15 cellular contexts compared by ENCODE assay signal in the genomic region with DNA sequence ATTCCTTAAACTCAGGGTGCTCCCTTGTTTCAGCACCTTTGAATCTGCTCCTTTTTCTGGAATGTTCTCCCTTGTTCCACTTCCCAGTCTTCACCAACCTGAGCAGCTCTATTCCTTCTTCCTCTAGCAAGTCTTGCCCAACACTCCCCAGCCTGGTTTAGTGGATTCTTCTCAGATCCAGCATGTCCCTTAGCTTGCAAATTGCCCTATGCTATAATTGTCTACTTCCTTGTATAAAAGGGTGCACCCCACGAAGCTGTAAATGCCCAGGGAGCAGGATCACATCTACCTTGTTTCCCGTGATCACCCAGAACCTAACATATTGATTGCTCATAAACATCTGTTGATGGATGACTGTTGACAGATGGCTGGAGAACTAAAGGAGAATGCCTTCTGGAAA.
DNase-seq lines count a peak whose midpoint lies in the region; ATAC-seq, FAIRE-seq and TF ChIP-seq lines count a peak whose summit lies in the region.
"Had no signal": no experiment of that assay in that cellular context is flagged by ENCODE, and none has a peak within 500 bp of the region (broad histone marks: within the 10 kb centered on the region; RNA-seq: fewer than 3 reads in every experiment).

No MANE protein-coding gene starts in this region.

- POLR2A ChIA-PET in IMR-90 (lab: Charles Lee; ENCODE audit: unreplicated experiment): no interaction called here

- peak overlapping the region; percentile 33; the same call in 1 of the 2 replicates for H2AK5ac ChIP-seq in IMR-90 (ENCODE audit: low read depth, low read length)

- H3K56ac ChIP-seq in IMR-90 (ENCODE audit: extremely low read depth, insufficient read depth, low read length): no peak overlapping the region

- no peak overlapping the region for H2BK120ac ChIP-seq in IMR-90 (ENCODE audit: low read depth, low read length)

- no peaks in the 10 kb centered on the region for H3K27me3 ChIP-seq in IMR-90 (ENCODE audit: control insufficient read depth, insufficient read depth, low read length)
- no peaks in the 10 kb centered on the region for H3K27me3 ChIP-seq in small intestine (ENCODE audit: control insufficient read depth in 2 of 2, insufficient read depth in 2 of 2, low read length in 2 of 2)

- FAIRE-seq in GM12892 (lab: Jason Lieb, UNC) (peak; percentile 14), small intestine (lab: Jason Lieb, UNC) (no peak)
- FAIRE-seq: GM18507, HTR-8/SVneo had no signal

- H3K36me3 Mint-ChIP-seq in glutamatergic neuron (ENCODE audit: unreplicated experiment): no peaks in the 10 kb centered on the region
- H3K36me3 Mint-ChIP-seq: CD4-positive, CD25-positive, alpha-beta regulatory T cell had no signal

- H3K4me3 ChIP-seq in IMR-90 (ENCODE audit: insufficient read depth, low read depth, low read length) (no peak overlapping the region), small intestine (ENCODE audit: low read depth in 1 of 2, low read length in 2 of 2) (no peak overlapping the region)

- no peak overlapping the region for H3K18ac ChIP-seq in IMR-90 (ENCODE audit: low read depth, low read length)

- BruUV-seq in IMR-90 (replicated peaks; lab: Mats Ljungman, UMichigan): no TSS peak

- dilution Hi-C loops in IMR-90 (cut with HindIII; ENCODE audit: low sequenced_read_pairs, unreplicated experiment): no loop called here

- no peak for TF ChIP-seq RAD21 in IMR-90 (IDR thresholded peaks at IDR 0.05; ENCODE audit: low read length)

- WGBS in IMR-90 (ENCODE audit: extremely low coverage in 2 of 2, insufficient read length in 1 of 2), 2 experiments: no CpG with 5 or more reads among the region's 2 CpGs
- 19 to 59% (median 23%) methylated on average over 2 of the region's 2 CpGs for WGBS in small intestine, 3 donors

- H3K9me3 ChIP-seq in IMR-90 (ENCODE audit: control insufficient read depth, insufficient read depth, low read length): no peaks in the 10 kb centered on the region
- H3K9me3 ChIP-seq in small intestine (ENCODE audit: control insufficient read depth, low read depth): no peaks in the 10 kb centered on the region

- no peak overlapping the region for H3K27ac ChIP-seq in IMR-90 (ENCODE audit: insufficient read depth, low read length)
- H3K27ac ChIP-seq in small intestine (ENCODE audit: low read depth in 1 of 2, low read length in 1 of 2): no peak overlapping the region

- TF ChIP-seq POLR2A in GM12892 (IDR thresholded peaks at IDR 0.05; ENCODE audit: low read depth, low read length): no peak
- TF ChIP-seq POLR2A in IMR-90 (IDR thresholded peaks at IDR 0.05; ENCODE audit: low read depth, low read length): no peak

- H3K27me3 Mint-ChIP-seq in glutamatergic neuron (ENCODE audit: unreplicated experiment): peaks cover 5% of the 10 kb centered on the region

- no peak overlapping the region for H2AK9ac ChIP-seq in IMR-90 (replicated peaks; ENCODE audit: low read depth, low read length, poor library complexity)

- peak overlapping the region; percentile 48 for H3K4me3 Mint-ChIP-seq in glutamatergic neuron (ENCODE audit: unreplicated experiment)
- H3K4me3 Mint-ChIP-seq: CD4-positive, CD25-positive, alpha-beta regulatory T cell had no signal

- H4K5ac ChIP-seq in IMR-90 (ENCODE audit: low read depth, low read length): no peak overlapping the region

- no peaks in the 10 kb centered on the region for H3K79me1 ChIP-seq in IMR-90 (ENCODE audit: low read depth in 1 of 2, low read length in 2 of 2)

- ATAC-seq in IMR-90 (ENCODE audit: low read depth) (no peak), Right ventricle myocardium inferior (no peak)

- no peak overlapping the region for H2BK5ac ChIP-seq in IMR-90 (ENCODE audit: low read depth, low read length, poor library complexity, severe bottlenecking)

- H3K9ac ChIP-seq in IMR-90 (ENCODE audit: low read depth, low read length): no peak overlapping the region

- H3K4me1 ChIP-seq in IMR-90 (ENCODE audit: control insufficient read depth, insufficient read depth, low read length) (peaks cover 19% of the 10 kb centered on the region), small intestine (ENCODE audit: control insufficient read depth in 2 of 2, insufficient read depth in 1 of 2, low read depth in 1 of 2, low read length in 1 of 2) (peaks cover 0 to 3% of the 10 kb centered on the region in 2 donors)

- H3K36me3 ChIP-seq in IMR-90 (ENCODE audit: control insufficient read depth, insufficient read depth, low read length): no peaks in the 10 kb centered on the region
- H3K36me3 ChIP-seq in small intestine (ENCODE audit: control insufficient read depth in 2 of 2, insufficient read depth in 2 of 2, low read length in 2 of 2): no peaks in the 10 kb centered on the region

- no peak overlapping the region; a peak in 1 of 4 replicates for H4K8ac ChIP-seq in IMR-90 (ENCODE audit: low read depth in 2 of 2, low read length in 2 of 2)

- no peak for DNase-seq in GM12892 (ENCODE audit: insufficient read length)
- no peak for DNase-seq in IMR-90
- DNase-seq in glutamatergic neuron: no peak
- DNase-seq in small intestine: peak; percentile 59
- no peak for DNase-seq in NCI-H128 (lab: John Stamatoyannopoulos, UW; ENCODE audit: unreplicated experiment)
- no peak for DNase-seq in foreskin melanocyte
- no peak for DNase-seq in Right ventricle myocardium inferior (ENCODE audit: missing footprints)
- DNase-seq: CD4-positive, CD25-positive, alpha-beta regulatory T cell; DMS153; NCI-H1105; NCI-H1694 treated with DMSO at 0.1 percent for 48 hours; NCI-H2081 treated with DMSO at 0.1 percent for 48 hours; SHP77 had no signal

- in situ Hi-C loops in IMR-90 (cut with MboI; ENCODE audit: low sequenced_read_pairs): no loop called here

- intact Hi-C loops in IMR-90 (cut with micrococcal nuclease): no loop called here
- intact Hi-C loops in Right ventricle myocardium inferior (cut with DNase I): no loop called here

- peaks cover 4% of the 10 kb centered on the region; the same call in 1 of the 2 replicates for H3K9me1 ChIP-seq in IMR-90 (ENCODE audit: insufficient read depth, low read length)

- no peak overlapping the region for H2AFZ ChIP-seq in IMR-90 (replicated peaks; ENCODE audit: low read length, poor library complexity)

- H2BK15ac ChIP-seq in IMR-90 (ENCODE audit: low read depth, low read length): 0 out of 3 replicates have a peak overlapping the region, but pooled peaks have one; percentile 17

- peaks cover 9% of the 10 kb centered on the region for H3K9me3 Mint-ChIP-seq in glutamatergic neuron (ENCODE audit: unreplicated experiment)

- H3K14ac ChIP-seq in IMR-90 (replicated peaks; ENCODE audit: low read depth, low read length): no peak overlapping the region; the same call in 1 of the 2 replicates

- TF ChIP-seq CTCF in IMR-90 (conservative IDR thresholded peaks at IDR 0.05; ENCODE audit: low read depth, low read length) (no peak), glutamatergic neuron (IDR thresholded peaks at IDR 0.05; ENCODE audit: partially characterized antibody, unreplicated experiment) (no peak)

- H3K4ac ChIP-seq in IMR-90 (ENCODE audit: low read depth, low read length): no peak overlapping the region

- no peak overlapping the region for H3K4me2 ChIP-seq in IMR-90 (ENCODE audit: low read depth, low read length)

- no peaks in the 10 kb centered on the region for H4K20me1 ChIP-seq in IMR-90 (ENCODE audit: insufficient read depth, low read length)

- H4K91ac ChIP-seq in IMR-90 (ENCODE audit: insufficient read depth, low read depth, low read length): no peak overlapping the region

- H3K4me1 Mint-ChIP-seq in glutamatergic neuron (ENCODE audit: low read depth, unreplicated experiment): peaks cover 40% of the 10 kb centered on the region

- no peak overlapping the region; the same call in 1 of the 2 replicates for H3K23ac ChIP-seq in IMR-90 (ENCODE audit: low read depth, low read length)

- H3K27ac Mint-ChIP-seq in glutamatergic neuron (ENCODE audit: unreplicated experiment): peak overlapping the region; percentile 7
- H3K27ac Mint-ChIP-seq: CD4-positive, CD25-positive, alpha-beta regulatory T cell had no signal

- CTCF ChIA-PET in IMR-90 (lab: Yijun Ruan, JAX): interaction anchor here (1.0 kb wide), 1 partner anchor 29 kb away, joined by 3 read pairs; no protein-coding TSS in a partner anchor

- no peak overlapping the region for H2BK20ac ChIP-seq in IMR-90 (ENCODE audit: low read depth, low read length)

TF ChIP-seq in IMR-90, 13 proteins besides CTCF, POLR2A, EP300 and RAD21:
- no peak for TF ChIP-seq RCOR1 (IDR thresholded peaks at IDR 0.05; ENCODE audit: insufficient replicate concordance, low read length)
- TF ChIP-seq CEBPB (IDR thresholded peaks at IDR 0.05; ENCODE audit: low read depth, low read length): 0 out of 2 replicates have a peak, but pooled peaks have one; percentile 6
